1 cellular context compared by ENCODE assay signal in the genomic region with DNA sequence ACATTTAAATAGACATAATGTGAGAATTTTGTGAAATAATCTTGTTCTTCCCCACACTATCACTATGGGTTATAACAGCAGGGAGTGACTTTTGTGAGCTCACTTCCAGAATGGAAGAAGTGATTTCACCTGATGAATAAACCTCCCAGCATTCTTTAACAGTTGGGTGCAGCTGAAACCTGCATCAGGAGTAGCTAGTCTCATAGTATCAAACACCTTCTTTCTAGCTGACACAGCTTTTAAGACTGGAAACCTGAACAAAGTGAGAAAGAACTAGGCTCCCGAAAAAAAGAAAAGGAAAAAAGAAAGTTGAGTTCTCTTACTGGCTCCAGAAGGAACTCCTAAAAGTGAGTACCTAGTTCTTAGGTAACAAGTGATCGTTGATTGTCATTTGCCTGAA.
TF ChIP-seq lines count a peak whose summit lies in the region.

No MANE protein-coding gene starts in this region.

TF ChIP-seq in GM23338, 12 proteins besides CTCF, POLR2A, EP300 and RAD21 (continued from another document):
- TF ChIP-seq, protein P1, sequence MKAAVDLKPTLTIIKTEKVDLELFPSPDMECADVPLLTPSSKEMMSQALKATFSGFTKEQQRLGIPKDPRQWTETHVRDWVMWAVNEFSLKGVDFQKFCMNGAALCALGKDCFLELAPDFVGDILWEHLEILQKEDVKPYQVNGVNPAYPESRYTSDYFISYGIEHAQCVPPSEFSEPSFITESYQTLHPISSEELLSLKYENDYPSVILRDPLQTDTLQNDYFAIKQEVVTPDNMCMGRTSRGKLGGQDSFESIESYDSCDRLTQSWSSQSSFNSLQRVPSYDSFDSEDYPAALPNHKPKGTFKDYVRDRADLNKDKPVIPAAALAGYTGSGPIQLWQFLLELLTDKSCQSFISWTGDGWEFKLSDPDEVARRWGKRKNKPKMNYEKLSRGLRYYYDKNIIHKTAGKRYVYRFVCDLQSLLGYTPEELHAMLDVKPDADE (IDR thresholded peaks at IDR 0.05), result no peak
- no peak for TF ChIP-seq ZNF331 (CRISPR knock-in tag; IDR thresholded peaks at IDR 0.05; ENCODE audit: low read depth)
- TF ChIP-seq, protein P2, sequence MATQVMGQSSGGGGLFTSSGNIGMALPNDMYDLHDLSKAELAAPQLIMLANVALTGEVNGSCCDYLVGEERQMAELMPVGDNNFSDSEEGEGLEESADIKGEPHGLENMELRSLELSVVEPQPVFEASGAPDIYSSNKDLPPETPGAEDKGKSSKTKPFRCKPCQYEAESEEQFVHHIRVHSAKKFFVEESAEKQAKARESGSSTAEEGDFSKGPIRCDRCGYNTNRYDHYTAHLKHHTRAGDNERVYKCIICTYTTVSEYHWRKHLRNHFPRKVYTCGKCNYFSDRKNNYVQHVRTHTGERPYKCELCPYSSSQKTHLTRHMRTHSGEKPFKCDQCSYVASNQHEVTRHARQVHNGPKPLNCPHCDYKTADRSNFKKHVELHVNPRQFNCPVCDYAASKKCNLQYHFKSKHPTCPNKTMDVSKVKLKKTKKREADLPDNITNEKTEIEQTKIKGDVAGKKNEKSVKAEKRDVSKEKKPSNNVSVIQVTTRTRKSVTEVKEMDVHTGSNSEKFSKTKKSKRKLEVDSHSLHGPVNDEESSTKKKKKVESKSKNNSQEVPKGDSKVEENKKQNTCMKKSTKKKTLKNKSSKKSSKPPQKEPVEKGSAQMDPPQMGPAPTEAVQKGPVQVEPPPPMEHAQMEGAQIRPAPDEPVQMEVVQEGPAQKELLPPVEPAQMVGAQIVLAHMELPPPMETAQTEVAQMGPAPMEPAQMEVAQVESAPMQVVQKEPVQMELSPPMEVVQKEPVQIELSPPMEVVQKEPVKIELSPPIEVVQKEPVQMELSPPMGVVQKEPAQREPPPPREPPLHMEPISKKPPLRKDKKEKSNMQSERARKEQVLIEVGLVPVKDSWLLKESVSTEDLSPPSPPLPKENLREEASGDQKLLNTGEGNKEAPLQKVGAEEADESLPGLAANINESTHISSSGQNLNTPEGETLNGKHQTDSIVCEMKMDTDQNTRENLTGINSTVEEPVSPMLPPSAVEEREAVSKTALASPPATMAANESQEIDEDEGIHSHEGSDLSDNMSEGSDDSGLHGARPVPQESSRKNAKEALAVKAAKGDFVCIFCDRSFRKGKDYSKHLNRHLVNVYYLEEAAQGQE (IDR thresholded peaks at IDR 0.05; ENCODE audit: unreplicated experiment), result no peak
- TF ChIP-seq POLR2AphosphoS5 (IDR thresholded peaks at IDR 0.05; ENCODE audit: low read depth), result no peak
- TF ChIP-seq JUNB (IDR thresholded peaks at IDR 0.05; ENCODE audit: unreplicated experiment), result no peak
- no peak for TF ChIP-seq ZNF114 (CRISPR knock-in tag; IDR thresholded peaks at IDR 0.05)
- TF ChIP-seq EZH2 (IDR thresholded peaks at IDR 0.05; ENCODE audit: low read depth, unreplicated experiment), result no peak
- TF ChIP-seq, protein P3, sequence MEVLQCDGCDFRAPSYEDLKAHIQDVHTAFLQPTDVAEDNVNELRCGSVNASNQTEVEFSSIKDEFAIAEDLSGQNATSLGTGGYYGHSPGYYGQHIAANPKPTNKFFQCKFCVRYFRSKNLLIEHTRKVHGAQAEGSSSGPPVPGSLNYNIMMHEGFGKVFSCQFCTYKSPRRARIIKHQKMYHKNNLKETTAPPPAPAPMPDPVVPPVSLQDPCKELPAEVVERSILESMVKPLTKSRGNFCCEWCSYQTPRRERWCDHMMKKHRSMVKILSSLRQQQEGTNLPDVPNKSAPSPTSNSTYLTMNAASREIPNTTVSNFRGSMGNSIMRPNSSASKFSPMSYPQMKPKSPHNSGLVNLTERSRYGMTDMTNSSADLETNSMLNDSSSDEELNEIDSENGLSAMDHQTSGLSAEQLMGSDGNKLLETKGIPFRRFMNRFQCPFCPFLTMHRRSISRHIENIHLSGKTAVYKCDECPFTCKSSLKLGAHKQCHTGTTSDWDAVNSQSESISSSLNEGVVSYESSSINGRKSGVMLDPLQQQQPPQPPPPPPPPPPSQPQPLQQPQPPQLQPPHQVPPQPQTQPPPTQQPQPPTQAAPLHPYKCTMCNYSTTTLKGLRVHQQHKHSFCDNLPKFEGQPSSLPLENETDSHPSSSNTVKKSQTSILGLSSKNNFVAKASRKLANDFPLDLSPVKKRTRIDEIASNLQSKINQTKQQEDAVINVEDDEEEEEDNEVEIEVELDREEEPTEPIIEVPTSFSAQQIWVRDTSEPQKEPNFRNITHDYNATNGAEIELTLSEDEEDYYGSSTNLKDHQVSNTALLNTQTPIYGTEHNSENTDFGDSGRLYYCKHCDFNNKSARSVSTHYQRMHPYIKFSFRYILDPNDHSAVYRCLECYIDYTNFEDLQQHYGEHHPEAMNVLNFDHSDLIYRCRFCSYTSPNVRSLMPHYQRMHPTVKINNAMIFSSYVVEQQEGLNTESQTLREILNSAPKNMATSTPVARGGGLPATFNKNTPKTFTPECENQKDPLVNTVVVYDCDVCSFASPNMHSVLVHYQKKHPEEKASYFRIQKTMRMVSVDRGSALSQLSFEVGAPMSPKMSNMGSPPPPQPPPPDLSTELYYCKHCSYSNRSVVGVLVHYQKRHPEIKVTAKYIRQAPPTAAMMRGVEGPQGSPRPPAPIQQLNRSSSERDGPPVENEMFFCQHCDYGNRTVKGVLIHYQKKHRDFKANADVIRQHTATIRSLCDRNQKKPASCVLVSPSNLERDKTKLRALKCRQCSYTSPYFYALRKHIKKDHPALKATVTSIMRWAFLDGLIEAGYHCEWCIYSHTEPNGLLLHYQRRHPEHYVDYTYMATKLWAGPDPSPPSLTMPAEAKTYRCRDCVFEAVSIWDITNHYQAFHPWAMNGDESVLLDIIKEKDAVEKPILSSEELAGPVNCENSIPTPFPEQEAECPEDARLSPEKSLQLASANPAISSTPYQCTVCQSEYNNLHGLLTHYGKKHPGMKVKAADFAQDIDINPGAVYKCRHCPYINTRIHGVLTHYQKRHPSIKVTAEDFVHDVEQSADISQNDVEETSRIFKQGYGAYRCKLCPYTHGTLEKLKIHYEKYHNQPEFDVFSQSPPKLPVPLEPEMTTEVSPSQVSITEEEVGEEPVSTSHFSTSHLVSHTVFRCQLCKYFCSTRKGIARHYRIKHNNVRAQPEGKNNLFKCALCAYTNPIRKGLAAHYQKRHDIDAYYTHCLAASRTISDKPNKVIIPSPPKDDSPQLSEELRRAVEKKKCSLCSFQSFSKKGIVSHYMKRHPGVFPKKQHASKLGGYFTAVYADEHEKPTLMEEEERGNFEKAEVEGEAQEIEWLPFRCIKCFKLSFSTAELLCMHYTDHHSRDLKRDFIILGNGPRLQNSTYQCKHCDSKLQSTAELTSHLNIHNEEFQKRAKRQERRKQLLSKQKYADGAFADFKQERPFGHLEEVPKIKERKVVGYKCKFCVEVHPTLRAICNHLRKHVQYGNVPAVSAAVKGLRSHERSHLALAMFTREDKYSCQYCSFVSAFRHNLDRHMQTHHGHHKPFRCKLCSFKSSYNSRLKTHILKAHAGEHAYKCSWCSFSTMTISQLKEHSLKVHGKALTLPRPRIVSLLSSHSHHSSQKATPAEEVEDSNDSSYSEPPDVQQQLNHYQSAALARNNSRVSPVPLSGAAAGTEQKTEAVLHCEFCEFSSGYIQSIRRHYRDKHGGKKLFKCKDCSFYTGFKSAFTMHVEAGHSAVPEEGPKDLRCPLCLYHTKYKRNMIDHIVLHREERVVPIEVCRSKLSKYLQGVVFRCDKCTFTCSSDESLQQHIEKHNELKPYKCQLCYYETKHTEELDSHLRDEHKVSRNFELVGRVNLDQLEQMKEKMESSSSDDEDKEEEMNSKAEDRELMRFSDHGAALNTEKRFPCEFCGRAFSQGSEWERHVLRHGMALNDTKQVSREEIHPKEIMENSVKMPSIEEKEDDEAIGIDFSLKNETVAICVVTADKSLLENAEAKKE (CRISPR knock-in tag; IDR thresholded peaks at IDR 0.05), result no peak
- no peak for TF ChIP-seq NANOG (IDR thresholded peaks at IDR 0.05; ENCODE audit: borderline replicate concordance)
